Comparison of ENCODE assay signal across 13 cellular contexts in genomic region chr1:7552402-7552801, GRCh38.
DNase-seq lines count a peak whose midpoint lies in the region; ATAC-seq, FAIRE-seq and TF ChIP-seq lines count a peak whose summit lies in the region.
"Had no signal": no experiment of that assay in that cellular context is flagged by ENCODE, and none has a peak within 500 bp of the region (broad histone marks: within the 10 kb centered on the region; RNA-seq: fewer than 3 reads in every experiment).

No MANE protein-coding gene starts in this region.

- no peak overlapping the region for H3K4me3 Mint-ChIP-seq in activated CD8-positive, alpha-beta memory T cell treated with anti-CD3 and anti-CD28 coated beads, Interleukin-2, amount 10 ng/mL, durations not matched to agents 7 days and 5 days
- H3K4me3 Mint-ChIP-seq: activated CD4-positive, alpha-beta T cell treated with anti-CD3 and anti-CD28 coated beads, Interleukin-2, amount 10 ng/mL, durations not matched to agents 24 days and 14 days; activated T-cell treated with anti-CD3 and anti-CD28 coated beads, Interleukin-2, amount 50 U/mL, for 72 hours had no signal

- BruUV-seq in HepG2 (replicated peaks; lab: Mats Ljungman, UMichigan), result no TSS peak

- CTCF ChIA-PET in HepG2 (lab: Yijun Ruan, JAX; ENCODE audit: low intra/inter-chr PET ratio, low total read pairs), result no interaction called here
- CTCF ChIA-PET in activated CD8-positive, alpha-beta memory T cell treated with anti-CD3 and anti-CD28 coated beads, Interleukin-2, amount 10 ng/mL, durations not matched to agents 7 days and 5 days (lab: Charles Lee), result no interaction called here

- TF ChIP-seq POLR2A in HepG2 (IDR thresholded peaks at IDR 0.05; ENCODE audit: insufficient read depth in 1 of 2, low read depth in 2 of 2, low read length in 2 of 2), result no peak
- no peak for TF ChIP-seq POLR2A in spleen (IDR thresholded peaks at IDR 0.05)

- H3K27ac Mint-ChIP-seq in activated CD8-positive, alpha-beta memory T cell treated with anti-CD3 and anti-CD28 coated beads, Interleukin-2, amount 10 ng/mL, durations not matched to agents 7 days and 5 days, result no peak overlapping the region
- H3K27ac Mint-ChIP-seq: activated CD4-positive, alpha-beta T cell treated with anti-CD3 and anti-CD28 coated beads, Interleukin-2, amount 10 ng/mL, durations not matched to agents 24 days and 14 days; activated T-cell treated with anti-CD3 and anti-CD28 coated beads, Interleukin-2, amount 50 U/mL, for 72 hours had no signal

- no peak overlapping the region for H3K4ac ChIP-seq in trophoblast cell (ENCODE audit: low read depth, low read length)

- H3K23ac ChIP-seq in trophoblast cell (ENCODE audit: low read length), result no peak overlapping the region

- H3K14ac ChIP-seq in trophoblast cell (ENCODE audit: low read length), result no peak overlapping the region

- no peaks in the 10 kb centered on the region for H3K9me3 Mint-ChIP-seq in activated CD8-positive, alpha-beta memory T cell treated with anti-CD3 and anti-CD28 coated beads, Interleukin-2, amount 10 ng/mL, durations not matched to agents 7 days and 5 days (ENCODE audit: low read depth)
- H3K9me3 Mint-ChIP-seq: activated CD4-positive, alpha-beta T cell treated with anti-CD3 and anti-CD28 coated beads, Interleukin-2, amount 10 ng/mL, durations not matched to agents 24 days and 14 days; activated T-cell treated with anti-CD3 and anti-CD28 coated beads, Interleukin-2, amount 50 U/mL, for 72 hours had no signal

- H3K4me1 ChIP-seq in HepG2 (ENCODE audit: insufficient read depth, low read length) (peaks cover 24% of the 10 kb centered on the region), spleen (peaks cover 16 to 53% (median 34%) of the 10 kb centered on the region in 6 donors), trophoblast cell (ENCODE audit: control insufficient read depth in 1 of 2, insufficient read depth in 2 of 2, low read length in 2 of 2) (peaks cover 0 to 12% of the 10 kb centered on the region in 2 experiments)

- POLR2A ChIA-PET in HepG2 (lab: Yijun Ruan, JAX), result no interaction called here

- no peak overlapping the region for H2BK120ac ChIP-seq in trophoblast cell (ENCODE audit: insufficient read depth, low read length, poor library complexity)

- FAIRE-seq in HepG2 (lab: Jason Lieb, UNC), result no peak

- no peak overlapping the region for H2AK5ac ChIP-seq in trophoblast cell (ENCODE audit: low read length)

- intact Hi-C loops in HepG2 (cut with micrococcal nuclease; ENCODE audit: unreplicated experiment), result no loop called here
- intact Hi-C loops in spleen (cut with DNase I; ENCODE audit: low total_unique reads), result no loop called here
- intact Hi-C loops in head of caudate nucleus (cut with DNase I), result no loop called here

- no peak overlapping the region for H4K91ac ChIP-seq in trophoblast cell (ENCODE audit: low read depth, low read length)

- TF ChIP-seq CTCF in fibroblast of mammary gland (conservative IDR thresholded peaks at IDR 0.05; ENCODE audit: control insufficient read depth, insufficient read depth, low read depth, low read length) (no peak), HepG2 (CRISPR knock-in tag; IDR thresholded peaks at IDR 0.05) (no peak), spleen (IDR thresholded peaks at IDR 0.05 in 8 of 11, conservative IDR thresholded peaks at IDR 0.05 in 3 of 11) (no peak)

- no peak overlapping the region for H2AFZ ChIP-seq in HepG2 (ENCODE audit: low read length)
- no peak overlapping the region for H2AFZ ChIP-seq in trophoblast cell (ENCODE audit: insufficient read depth, low read length, poor library complexity)

- no peak overlapping the region for H3K18ac ChIP-seq in trophoblast cell (ENCODE audit: low read length)

- H3K4me3 ChIP-seq in fibroblast of mammary gland (ENCODE audit: control insufficient read depth, low read depth, low read length), result no peak overlapping the region
- peak overlapping the region in 1 of 3 experiments; percentile 35; a peak in 2 of 6 replicates for H3K4me3 ChIP-seq in HepG2 (replicated peaks in 1 of 3; ENCODE audit: insufficient read depth in 1 of 3, low read depth in 2 of 3, low read length in 3 of 3)
- no peak overlapping the region for H3K4me3 ChIP-seq in spleen
- no peak overlapping the region for H3K4me3 ChIP-seq in trophoblast cell (ENCODE audit: low read depth, low read length)
- H3K4me3 ChIP-seq: tibial artery had no signal

- H3K27me3 Mint-ChIP-seq in activated CD8-positive, alpha-beta memory T cell treated with anti-CD3 and anti-CD28 coated beads, Interleukin-2, amount 10 ng/mL, durations not matched to agents 7 days and 5 days, result peaks cover 9% of the 10 kb centered on the region

- peaks cover 1% of the 10 kb centered on the region for H3K79me1 ChIP-seq in trophoblast cell (ENCODE audit: low read length)

- peak; percentile 81 for ATAC-seq in HepG2
- no peak for ATAC-seq in activated CD8-positive, alpha-beta memory T cell treated with anti-CD3 and anti-CD28 coated beads, Interleukin-2, amount 10 ng/mL, durations not matched to agents 7 days and 5 days
- ATAC-seq: activated T-cell treated with anti-CD3 and anti-CD28 coated beads, Interleukin-2, amount 50 U/mL, for 72 hours had no signal

- H4K8ac ChIP-seq in trophoblast cell (ENCODE audit: low read depth, low read length), result no peak overlapping the region

- no peaks in the 10 kb centered on the region for H3K9me3 ChIP-seq in HepG2 (ENCODE audit: low read length)
- peaks cover 0 to 5% (median 0%) of the 10 kb centered on the region in 8 donors for H3K9me3 ChIP-seq in spleen
- peaks cover 7% of the 10 kb centered on the region for H3K9me3 ChIP-seq in trophoblast cell (ENCODE audit: insufficient read depth, low read depth, low read length)

- H3K79me2 ChIP-seq in HepG2 (ENCODE audit: insufficient read depth, low read length) (no peaks in the 10 kb centered on the region), trophoblast cell (ENCODE audit: control insufficient read depth, insufficient read depth, low read length, poor library complexity) (no peaks in the 10 kb centered on the region)

- peaks cover 15% of the 10 kb centered on the region for H3K4me1 Mint-ChIP-seq in activated CD8-positive, alpha-beta memory T cell treated with anti-CD3 and anti-CD28 coated beads, Interleukin-2, amount 10 ng/mL, durations not matched to agents 7 days and 5 days

- in situ Hi-C loops in HepG2 (cut with HindIII; ENCODE audit: extremely low pct_ligation_motif_present, low pct_unique_long_range_greater_than_20kb), result no loop called here

- TF ChIP-seq RAD21 in HepG2 (CRISPR knock-in tag; IDR thresholded peaks at IDR 0.05), result no peak

- peak; percentile 51 for DNase-seq in fibroblast of mammary gland (ENCODE audit: low read depth)
- DNase-seq in HepG2 (ENCODE audit: low spot score), result no peak
- peak; percentile 85 for DNase-seq in spleen
- DNase-seq in head of caudate nucleus, result no peak
- DNase-seq in activated CD8-positive, alpha-beta memory T cell treated with anti-CD3 and anti-CD28 coated beads, Interleukin-2, amount 10 ng/mL, durations not matched to agents 7 days and 5 days, result no peak
- no peak for DNase-seq in trophoblast cell
- DNase-seq: activated CD4-positive, alpha-beta T cell treated with anti-CD3 and anti-CD28 coated beads, Interleukin-2, amount 10 ng/mL, durations not matched to agents 24 days and 14 days; activated T-cell treated with anti-CD3 and anti-CD28 coated beads, Interleukin-2, amount 50 U/mL, for 72 hours; amniotic stem cell; C1 segment of cervical spinal cord; cortex of kidney; tibial artery had no signal

- H4K20me1 ChIP-seq in HepG2 (ENCODE audit: insufficient read depth, low read length), result no peaks in the 10 kb centered on the region

- H4K12ac ChIP-seq in trophoblast cell (ENCODE audit: low read depth, low read length), result no peak overlapping the region

- no peak for TF ChIP-seq EP300 in HepG2 (IDR thresholded peaks at IDR 0.05; ENCODE audit: low read depth in 2 of 2, low read length in 2 of 2)
- no peak for TF ChIP-seq EP300 in HepG2 (CRISPR knock-in tag; IDR thresholded peaks at IDR 0.05; ENCODE audit: borderline replicate concordance)

- H3K4me2 ChIP-seq in HepG2 (ENCODE audit: low read depth, low read length), result peak overlapping the region; percentile 36; the same call in 1 of the 2 replicates
- H3K4me2 ChIP-seq in trophoblast cell (ENCODE audit: low read length), result no peak overlapping the region

- no peak overlapping the region for H2BK12ac ChIP-seq in trophoblast cell (ENCODE audit: low read length)

- peaks cover 2 to 20% of the 10 kb centered on the region in 2 experiments; a peak in 1 of 5 replicates for H3K27me3 ChIP-seq in HepG2 (ENCODE audit: control insufficient read depth in 1 of 2, insufficient read depth in 2 of 2, low read length in 2 of 2)
- H3K27me3 ChIP-seq in spleen (replicated peaks in 1 of 7), result peaks cover 0 to 11% (median 0%) of the 10 kb centered on the region in 7 donors
- no peaks in the 10 kb centered on the region for H3K27me3 ChIP-seq in trophoblast cell (ENCODE audit: insufficient read depth, low read length)

- whole genome bisulfite sequencing in HepG2 (ENCODE audit: low lambda C conversion rate), result 0% methylated on average over 3 of the region's 9 CpGs
- 41 to 76% (median 57%) methylated on average over 9 of the region's 9 CpGs for WGBS in spleen, 5 donors
- WGBS in trophoblast cell (ENCODE audit: extremely low coverage, insufficient coverage, insufficient read length), result no CpG with 5 or more reads among the region's 9 CpGs

- no peaks in the 10 kb centered on the region for H3K36me3 Mint-ChIP-seq in activated CD8-positive, alpha-beta memory T cell treated with anti-CD3 and anti-CD28 coated beads, Interleukin-2, amount 10 ng/mL, durations not matched to agents 7 days and 5 days

- H3K9ac ChIP-seq in HepG2 (ENCODE audit: insufficient read depth, low read depth, low read length) (no peak overlapping the region), trophoblast cell (ENCODE audit: low read length) (no peak overlapping the region)

- H3K27ac ChIP-seq in HepG2 (ENCODE audit: extremely low read length, insufficient read depth, low read length) (no peak overlapping the region), spleen (peak overlapping the region in 7 of 8 donors; percentile 13 to 75 (median 68)), trophoblast cell (ENCODE audit: low read depth, low read length) (no peak overlapping the region)
- H3K27ac ChIP-seq: tibial artery had no signal

- no peaks in the 10 kb centered on the region for H3K36me3 ChIP-seq in HepG2 (replicated peaks in 1 of 2; ENCODE audit: control insufficient read depth in 1 of 2, insufficient read depth in 2 of 2, low read length in 2 of 2)
- no peaks in the 10 kb centered on the region for H3K36me3 ChIP-seq in spleen
- no peaks in the 10 kb centered on the region for H3K36me3 ChIP-seq in trophoblast cell (ENCODE audit: control insufficient read depth in 1 of 2, insufficient read depth in 2 of 2, low read length in 2 of 2)
- H3K36me3 ChIP-seq: tibial artery had no signal

- H2BK5ac ChIP-seq in trophoblast cell (ENCODE audit: low read depth, low read length, poor library complexity), result no peak overlapping the region

TF ChIP-seq in PFSK-1, 5 proteins besides CTCF, POLR2A, EP300 and RAD21 (continues in another document):
- peak; percentile 93 for TF ChIP-seq FOXP2 (optimal IDR thresholded peaks at IDR 0.05; ENCODE audit: borderline replicate concordance, extremely low read depth, extremely low read length, insufficient read depth)

TF ChIP-seq in HepG2, 621 proteins besides CTCF, POLR2A, EP300 and RAD21 (continues in another document):
- TF ChIP-seq FOXK1 (CRISPR knock-in tag; IDR thresholded peaks at IDR 0.05; ENCODE audit: borderline replicate concordance, low read depth), result no peak

Comparison
In these comparisons a context has a peak if more than half of its experiments do, and no peak if none do; other contexts are left out.
1. DNase-seq: peak in fibroblast of mammary gland (single experiment) and spleen (single experiment); none in HepG2 (single experiment), head of caudate nucleus (0 of 42), activated CD8-positive, alpha-beta memory T cell treated with anti-CD3 and anti-CD28 coated beads, Interleukin-2, amount 10 ng/mL, durations not matched to agents 7 days and 5 days (single experiment) and trophoblast cell (0 of 2).
2. H3K27ac ChIP-seq: peak in spleen (7 of 8); none in HepG2 (single experiment) and trophoblast cell (single experiment).